In genomic region chr5:65961644-65962043, GRCh38 we compare ENCODE assay signal across 1 cellular context.
TF ChIP-seq lines count a peak whose summit lies in the region.

No MANE protein-coding gene starts in this region.

TF ChIP-seq in K562, 482 proteins besides CTCF, POLR2A, EP300 and RAD21 (continued from another document and continues in another):
- TF ChIP-seq, protein P1, sequence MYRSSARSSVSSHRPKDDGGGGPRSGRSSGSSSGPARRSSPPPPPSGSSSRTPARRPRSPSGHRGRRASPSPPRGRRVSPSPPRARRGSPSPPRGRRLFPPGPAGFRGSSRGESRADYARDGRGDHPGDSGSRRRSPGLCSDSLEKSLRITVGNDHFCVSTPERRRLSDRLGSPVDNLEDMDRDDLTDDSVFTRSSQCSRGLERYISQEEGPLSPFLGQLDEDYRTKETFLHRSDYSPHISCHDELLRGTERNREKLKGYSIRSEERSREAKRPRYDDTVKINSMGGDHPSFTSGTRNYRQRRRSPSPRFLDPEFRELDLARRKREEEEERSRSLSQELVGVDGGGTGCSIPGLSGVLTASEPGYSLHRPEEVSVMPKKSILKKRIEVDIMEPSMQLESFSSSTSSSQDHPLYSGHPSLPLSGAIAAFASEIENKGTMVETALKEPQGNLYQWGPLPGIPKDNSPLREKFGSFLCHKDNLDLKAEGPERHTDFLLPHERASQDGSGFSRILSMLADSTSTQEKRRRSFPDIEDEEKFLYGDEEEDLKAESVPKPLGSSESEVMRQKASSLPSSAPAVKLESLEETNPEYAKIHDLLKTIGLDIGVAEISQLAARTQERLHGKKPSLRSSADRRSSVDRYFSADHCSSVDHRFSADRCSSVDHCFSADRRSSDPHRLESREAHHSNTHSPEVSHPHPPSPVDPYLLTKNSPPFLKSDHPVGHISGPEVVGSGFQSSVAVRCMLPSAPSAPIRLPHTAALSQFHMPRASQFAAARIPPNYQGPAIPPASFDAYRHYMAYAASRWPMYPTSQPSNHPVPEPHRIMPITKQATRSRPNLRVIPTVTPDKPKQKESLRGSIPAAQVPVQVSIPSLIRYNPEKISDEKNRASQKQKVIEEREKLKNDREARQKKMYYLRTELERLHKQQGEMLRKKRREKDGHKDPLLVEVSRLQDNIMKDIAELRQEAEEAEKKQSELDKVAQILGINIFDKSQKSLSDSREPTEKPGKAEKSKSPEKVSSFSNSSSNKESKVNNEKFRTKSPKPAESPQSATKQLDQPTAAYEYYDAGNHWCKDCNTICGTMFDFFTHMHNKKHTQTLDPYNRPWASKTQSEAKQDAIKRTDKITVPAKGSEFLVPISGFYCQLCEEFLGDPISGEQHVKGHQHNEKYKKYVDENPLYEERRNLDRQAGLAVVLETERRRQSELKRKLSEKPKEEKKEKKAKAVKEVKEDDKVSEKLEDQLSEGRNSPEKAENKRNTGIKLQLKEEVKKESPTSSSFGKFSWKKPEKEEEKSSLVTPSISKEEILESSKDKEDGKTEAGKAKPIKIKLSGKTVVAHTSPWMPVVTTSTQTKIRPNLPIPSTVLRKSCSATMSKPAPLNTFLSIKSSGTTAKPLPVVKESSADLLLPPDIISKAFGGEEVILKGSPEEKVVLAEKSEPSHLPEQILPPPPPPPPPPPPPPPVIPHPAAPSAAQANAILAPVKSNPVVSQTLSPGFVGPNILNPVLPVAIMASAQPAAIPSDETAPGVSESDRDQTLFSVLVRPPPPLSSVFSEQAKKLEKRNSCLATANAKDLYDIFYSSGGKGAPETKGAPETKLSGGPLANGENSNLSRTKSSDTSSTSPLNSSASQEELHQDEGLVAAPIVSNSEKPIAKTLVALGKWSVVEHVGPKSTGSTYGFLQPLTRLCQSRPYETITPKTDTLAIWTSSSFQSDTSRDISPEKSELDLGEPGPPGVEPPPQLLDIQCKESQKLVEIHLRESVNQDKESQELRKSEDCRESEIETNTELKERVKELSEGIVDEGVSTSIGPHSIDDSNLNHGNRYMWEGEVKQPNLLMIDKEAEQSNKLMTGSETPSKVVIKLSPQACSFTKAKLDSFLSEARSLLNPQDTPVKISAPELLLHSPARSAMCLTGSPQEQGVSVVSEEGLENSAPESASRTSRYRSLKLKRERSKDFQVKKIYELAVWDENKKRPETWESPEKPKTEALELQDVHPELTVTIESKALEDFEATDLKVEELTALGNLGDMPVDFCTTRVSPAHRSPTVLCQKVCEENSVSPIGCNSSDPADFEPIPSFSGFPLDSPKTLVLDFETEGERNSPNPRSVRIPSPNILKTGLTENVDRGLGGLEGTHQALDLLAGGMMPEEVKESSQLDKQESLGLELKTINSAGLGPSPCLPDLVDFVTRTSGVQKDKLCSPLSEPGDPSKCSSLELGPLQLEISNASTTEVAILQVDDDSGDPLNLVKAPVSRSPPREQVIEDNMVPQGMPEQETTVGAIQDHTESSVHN (IDR thresholded peaks at IDR 0.05; ENCODE audit: borderline replicate concordance in 1 of 2, low read depth in 1 of 2): no peak
- TF ChIP-seq PHF20 (IDR thresholded peaks at IDR 0.05; ENCODE audit: partially characterized antibody) (no peak), ZNF24 (IDR thresholded peaks at IDR 0.05) (no peak), UBTF (IDR thresholded peaks at IDR 0.05; ENCODE audit: borderline replicate concordance in 1 of 2, low read depth in 2 of 2, low read length in 2 of 2) (no peak), KLF1 (tag; IDR thresholded peaks at IDR 0.05) (no peak), ZSCAN29 (IDR thresholded peaks at IDR 0.05) (no peak), ARID1B (IDR thresholded peaks at IDR 0.05) (peak; percentile 61), ZNF347 (CRISPR knock-in tag; IDR thresholded peaks at IDR 0.05; ENCODE audit: low read depth) (no peak), NFXL1 (CRISPR knock-in tag; IDR thresholded peaks at IDR 0.05) (no peak), TCFL5 (CRISPR knock-in tag; conservative IDR thresholded peaks at IDR 0.05) (no peak), RBM25 (IDR thresholded peaks at IDR 0.05; ENCODE audit: low read depth, low read length, severe bottlenecking) (no peak), TBL1XR1 (IDR thresholded peaks at IDR 0.05; ENCODE audit: low read length in 2 of 2) (no peak), PBX2 (CRISPR knock-in tag; IDR thresholded peaks at IDR 0.05; ENCODE audit: low read depth) (no peak), PBX2 (tag; conservative IDR thresholded peaks at IDR 0.05; ENCODE audit: low read depth) (no peak), ELF4 (CRISPR knock-in tag; IDR thresholded peaks at IDR 0.05) (no peak), HEY1 (CRISPR knock-in tag; IDR thresholded peaks at IDR 0.05; ENCODE audit: borderline replicate concordance) (no peak), CTCFL (IDR thresholded peaks at IDR 0.05; ENCODE audit: borderline replicate concordance, insufficient read depth, low read depth, low read length, poor library complexity, severe bottlenecking) (no peak), TSHZ1 (CRISPR knock-in tag; IDR thresholded peaks at IDR 0.05) (no peak), PATZ1 (CRISPR knock-in tag; IDR thresholded peaks at IDR 0.05; ENCODE audit: borderline replicate concordance) (no peak), MEF2A (IDR thresholded peaks at IDR 0.05; ENCODE audit: control insufficient read depth, low read depth, low read length) (no peak), RNF219 (CRISPR knock-in tag; IDR thresholded peaks at IDR 0.05) (no peak), BRF1 (IDR thresholded peaks at IDR 0.05; ENCODE audit: borderline replicate concordance, extremely low read depth, insufficient read length) (no peak), MXD1 (CRISPR knock-in tag; IDR thresholded peaks at IDR 0.05; ENCODE audit: borderline replicate concordance, poor library complexity, severe bottlenecking) (no peak)
- TF ChIP-seq, protein P2, sequence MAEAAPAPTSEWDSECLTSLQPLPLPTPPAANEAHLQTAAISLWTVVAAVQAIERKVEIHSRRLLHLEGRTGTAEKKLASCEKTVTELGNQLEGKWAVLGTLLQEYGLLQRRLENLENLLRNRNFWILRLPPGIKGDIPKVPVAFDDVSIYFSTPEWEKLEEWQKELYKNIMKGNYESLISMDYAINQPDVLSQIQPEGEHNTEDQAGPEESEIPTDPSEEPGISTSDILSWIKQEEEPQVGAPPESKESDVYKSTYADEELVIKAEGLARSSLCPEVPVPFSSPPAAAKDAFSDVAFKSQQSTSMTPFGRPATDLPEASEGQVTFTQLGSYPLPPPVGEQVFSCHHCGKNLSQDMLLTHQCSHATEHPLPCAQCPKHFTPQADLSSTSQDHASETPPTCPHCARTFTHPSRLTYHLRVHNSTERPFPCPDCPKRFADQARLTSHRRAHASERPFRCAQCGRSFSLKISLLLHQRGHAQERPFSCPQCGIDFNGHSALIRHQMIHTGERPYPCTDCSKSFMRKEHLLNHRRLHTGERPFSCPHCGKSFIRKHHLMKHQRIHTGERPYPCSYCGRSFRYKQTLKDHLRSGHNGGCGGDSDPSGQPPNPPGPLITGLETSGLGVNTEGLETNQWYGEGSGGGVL (CRISPR knock-in tag; IDR thresholded peaks at IDR 0.05): no peak
